ENCODE assay signal across 9 cellular contexts in the genomic region with DNA sequence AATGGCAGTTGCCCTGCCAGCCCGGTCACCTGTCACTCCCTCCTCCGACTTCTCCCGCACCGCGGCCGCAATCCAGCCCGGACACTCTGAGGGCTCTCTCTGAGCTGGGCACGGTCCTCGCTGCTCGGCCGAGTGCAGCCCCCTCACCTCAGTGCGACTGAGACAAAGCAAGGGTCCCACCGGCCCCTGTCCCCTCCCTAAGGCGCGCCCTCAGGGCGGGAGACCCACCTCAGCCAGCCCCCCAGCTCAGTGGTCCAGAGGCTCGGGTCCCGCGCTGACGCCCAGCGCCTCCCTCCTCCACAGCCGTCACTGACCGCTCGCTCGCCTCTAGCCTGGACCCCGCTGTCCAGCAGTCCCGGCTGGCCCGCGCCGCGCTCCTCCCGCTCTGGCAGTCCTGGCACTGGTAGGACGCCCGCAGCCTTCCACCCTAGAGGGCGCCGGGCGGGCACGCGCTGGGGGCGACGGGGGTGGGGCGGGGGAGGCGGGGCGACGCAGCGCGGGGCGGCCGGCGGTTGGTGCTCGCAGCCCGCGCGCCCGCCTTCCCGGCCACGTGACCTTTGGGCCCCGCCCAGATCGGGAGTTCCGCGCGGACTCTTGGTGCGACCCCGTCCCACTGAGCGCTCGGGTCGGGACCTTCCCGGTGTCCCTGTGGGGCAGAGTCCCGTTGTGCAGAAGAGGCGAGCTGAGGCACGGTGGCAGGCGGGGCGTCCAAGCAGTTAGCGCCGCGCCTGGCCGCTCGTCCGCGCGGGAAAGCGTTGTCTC. TPM values are rescaled to one million over a fixed set of nuclear protein-coding genes. Genes with fewer than 3 reads are reported as not detected.
A peak's percentile ranks its signal among the peaks of the same experiment; 100 is the strongest.
DNase-seq lines count a peak whose midpoint lies in the region; ATAC-seq, FAIRE-seq and TF ChIP-seq lines count a peak whose summit lies in the region.
"Had no signal": no experiment of that assay in that cellular context is flagged by ENCODE, and none has a peak within 500 bp of the region (broad histone marks: within the 10 kb centered on the region; RNA-seq: fewer than 3 reads in every experiment).

No MANE protein-coding gene starts in this region.

- H3K4me3 Mint-ChIP-seq in activated B cell treated with CpG ODN at 0.5 μM for 24 hours = peak overlapping the region; percentile 89

- H3K27me3 Mint-ChIP-seq in activated B cell treated with CpG ODN at 0.5 μM for 24 hours = peaks cover 4% of the 10 kb centered on the region

- H3K4me1 Mint-ChIP-seq in activated B cell treated with CpG ODN at 0.5 μM for 24 hours = peaks cover 8% of the 10 kb centered on the region

- no peak for FAIRE-seq in bronchial epithelial cell (lab: Jason Lieb, UNC)
- FAIRE-seq: G401.6 had no signal

- ATAC-seq in HG02973 (IDR thresholded peaks at IDR 0.05; ENCODE audit: unreplicated experiment) (peak; percentile 81), activated B cell treated with CpG ODN at 0.5 μM for 24 hours (ENCODE audit: low read depth) (peak; percentile 92)

- no peaks in the 10 kb centered on the region for H3K27me3 ChIP-seq in bronchial epithelial cell (ENCODE audit: control insufficient read depth, insufficient read depth, low read length)

- no peaks in the 10 kb centered on the region for H3K36me3 ChIP-seq in bronchial epithelial cell (ENCODE audit: control insufficient read depth, insufficient read depth, low read length)

- CTCF ChIA-PET in activated B cell treated with CpG ODN at 0.5 μM for 24 hours (lab: Charles Lee) = interaction anchor here (1.4 kb wide), 1 partner anchor 40 kb away, joined by 5 read pairs; no protein-coding TSS in a partner anchor

- peak overlapping the region; percentile 75 for H3K4me3 ChIP-seq in bronchial epithelial cell (ENCODE audit: low read depth, low read length)

- POLR2A ChIA-PET in activated B cell treated with CpG ODN at 0.5 μM for 24 hours (lab: Charles Lee) = interaction anchor here (0.6 to 2.1 kb wide), 4 partner anchors 41 to 1017 kb away, joined by 3 to 8 read pairs (median 6); no protein-coding TSS in a partner anchor

- H3K9me3 Mint-ChIP-seq in activated B cell treated with CpG ODN at 0.5 μM for 24 hours = no peaks in the 10 kb centered on the region

- intact Hi-C loops in activated B cell treated with CpG ODN at 0.5 μM for 24 hours (cut with micrococcal nuclease) = loop anchor here (1.0 to 2.0 kb wide), 2 partner anchors 8 to 184 kb away; a partner anchor contains a TSS

- H3K36me3 Mint-ChIP-seq in activated B cell treated with CpG ODN at 0.5 μM for 24 hours (ENCODE audit: low read depth) = no peaks in the 10 kb centered on the region

- DNase-seq in NCI-H187 (lab: John Stamatoyannopoulos, UW) (peak; percentile 38 to 43), NCI-H187 treated with DMSO at 0.1 percent for 48 hours (lab: John Stamatoyannopoulos, UW) (no peak), NCI-H2196 (lab: John Stamatoyannopoulos, UW; ENCODE audit: unreplicated experiment) (peak; percentile 88), activated B cell treated with CpG ODN at 0.5 μM for 24 hours (peak; percentile 89), bronchial epithelial cell (ENCODE audit: low read depth) (peak; percentile 32), islet precursor cell (peak; percentile 88)
- peak; percentile 87 for DNase-seq in stimulated activated CD4-positive, alpha-beta T cell treated with anti-CD3 and anti-CD28 coated beads, Interleukin-12 subunit alpha, Interleukin-12 subunit beta, amount 100 ng/mL, for 4 hours

- no peak for TF ChIP-seq CTCF in activated B cell treated with CpG ODN at 0.5 μM for 24 hours (IDR thresholded peaks at IDR 0.05)
- no peak for TF ChIP-seq CTCF in bronchial epithelial cell (IDR thresholded peaks at IDR 0.05; ENCODE audit: insufficient read depth, low read length, severe bottlenecking)

- H3K27ac Mint-ChIP-seq in activated B cell treated with CpG ODN at 0.5 μM for 24 hours = no peak overlapping the region

RNA-seq across cellular contexts. Expression of a gene that starts 7.9 kb away (rescaled TPM):
- total RNA-seq in activated B cell treated with CpG ODN at 0.5 μM for 24 hours (39.9 and 42.3 TPM in 2 replicates), bronchial epithelial cell (8.2 and 10.8 TPM in 2 replicates)

RNA-seq across cellular contexts. Expression of a gene that starts 43.5 kb away (rescaled TPM):
- 0.10 TPM in 1 of 2 replicates, not detected in the other for total RNA-seq in activated B cell treated with CpG ODN at 0.5 μM for 24 hours
- total RNA-seq in bronchial epithelial cell = 1.6 and 2.4 TPM in 2 replicates
